Comparison of ENCODE assay signal across 1 cellular context in the genomic region with DNA sequence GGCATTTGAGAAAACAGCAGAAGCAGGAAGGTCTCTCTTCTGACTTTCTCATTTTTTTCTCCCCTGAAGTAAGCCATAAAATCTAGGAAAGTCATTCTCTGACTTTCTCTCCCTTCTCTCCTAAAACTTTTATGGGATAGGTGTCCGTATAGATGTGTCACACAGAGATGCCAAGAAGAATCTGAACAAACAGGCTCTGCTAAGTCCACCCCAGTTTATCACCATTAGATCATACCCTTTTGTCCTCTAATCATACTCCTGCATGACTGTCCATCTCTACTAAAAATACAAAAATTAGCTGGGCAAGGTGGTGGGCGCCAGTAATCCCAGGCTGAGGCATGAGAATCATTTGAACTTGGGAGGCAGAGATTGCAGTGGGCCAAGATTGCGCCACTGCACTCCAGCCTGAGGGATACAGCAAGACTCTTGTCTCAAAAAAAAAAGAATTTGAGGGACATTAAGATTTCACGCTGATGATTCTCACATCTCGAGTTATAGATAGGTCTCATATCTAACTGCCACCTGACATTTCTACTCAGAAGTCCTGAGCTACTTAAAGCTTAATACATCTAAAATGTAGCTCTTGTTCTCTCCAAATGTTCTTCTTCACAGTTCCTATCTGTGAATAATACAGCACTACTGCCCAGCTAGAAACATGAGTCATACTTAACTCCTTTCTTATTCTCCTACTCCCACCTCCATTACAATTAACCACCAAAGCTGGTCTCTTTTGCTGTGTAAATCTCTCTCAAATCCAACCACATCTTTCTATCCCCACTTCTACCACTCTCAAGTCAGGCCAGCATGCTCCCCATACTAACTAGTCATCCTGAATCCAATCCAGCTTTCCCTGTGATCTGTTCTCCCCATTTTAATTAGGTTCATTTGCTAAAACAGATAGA.
TF ChIP-seq lines count a peak whose summit lies in the region.

No MANE protein-coding gene starts in this region.

TF ChIP-seq in HEK293, 187 proteins besides CTCF, POLR2A, EP300 and RAD21 (continued from another document):
- TF ChIP-seq, protein P1, sequence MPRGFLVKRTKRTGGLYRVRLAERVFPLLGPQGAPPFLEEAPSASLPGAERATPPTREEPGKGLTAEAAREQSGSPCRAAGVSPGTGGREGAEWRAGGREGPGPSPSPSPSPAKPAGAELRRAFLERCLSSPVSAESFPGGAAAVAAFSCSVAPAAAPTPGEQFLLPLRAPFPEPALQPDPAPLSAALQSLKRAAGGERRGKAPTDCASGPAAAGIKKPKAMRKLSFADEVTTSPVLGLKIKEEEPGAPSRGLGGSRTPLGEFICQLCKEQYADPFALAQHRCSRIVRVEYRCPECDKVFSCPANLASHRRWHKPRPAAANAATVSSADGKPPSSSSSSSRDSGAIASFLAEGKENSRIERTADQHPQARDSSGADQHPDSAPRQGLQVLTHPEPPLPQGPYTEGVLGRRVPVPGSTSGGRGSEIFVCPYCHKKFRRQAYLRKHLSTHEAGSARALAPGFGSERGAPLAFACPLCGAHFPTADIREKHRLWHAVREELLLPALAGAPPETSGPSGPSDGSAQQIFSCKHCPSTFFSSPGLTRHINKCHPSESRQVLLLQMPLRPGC (tag by site-specific recombination; IDR thresholded peaks at IDR 0.05) = no peak
- no peak for TF ChIP-seq OSR2 (tag by site-specific recombination; IDR thresholded peaks at IDR 0.05)
- TF ChIP-seq ZNF202 (tag by site-specific recombination; IDR thresholded peaks at IDR 0.05; ENCODE audit: borderline replicate concordance) = no peak
- TF ChIP-seq, protein P2, sequence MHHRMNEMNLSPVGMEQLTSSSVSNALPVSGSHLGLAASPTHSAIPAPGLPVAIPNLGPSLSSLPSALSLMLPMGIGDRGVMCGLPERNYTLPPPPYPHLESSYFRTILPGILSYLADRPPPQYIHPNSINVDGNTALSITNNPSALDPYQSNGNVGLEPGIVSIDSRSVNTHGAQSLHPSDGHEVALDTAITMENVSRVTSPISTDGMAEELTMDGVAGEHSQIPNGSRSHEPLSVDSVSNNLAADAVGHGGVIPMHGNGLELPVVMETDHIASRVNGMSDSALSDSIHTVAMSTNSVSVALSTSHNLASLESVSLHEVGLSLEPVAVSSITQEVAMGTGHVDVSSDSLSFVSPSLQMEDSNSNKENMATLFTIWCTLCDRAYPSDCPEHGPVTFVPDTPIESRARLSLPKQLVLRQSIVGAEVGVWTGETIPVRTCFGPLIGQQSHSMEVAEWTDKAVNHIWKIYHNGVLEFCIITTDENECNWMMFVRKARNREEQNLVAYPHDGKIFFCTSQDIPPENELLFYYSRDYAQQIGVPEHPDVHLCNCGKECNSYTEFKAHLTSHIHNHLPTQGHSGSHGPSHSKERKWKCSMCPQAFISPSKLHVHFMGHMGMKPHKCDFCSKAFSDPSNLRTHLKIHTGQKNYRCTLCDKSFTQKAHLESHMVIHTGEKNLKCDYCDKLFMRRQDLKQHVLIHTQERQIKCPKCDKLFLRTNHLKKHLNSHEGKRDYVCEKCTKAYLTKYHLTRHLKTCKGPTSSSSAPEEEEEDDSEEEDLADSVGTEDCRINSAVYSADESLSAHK (tag by site-specific recombination; IDR thresholded peaks at IDR 0.05) = no peak
- TF ChIP-seq GLI2 (tag by site-specific recombination; IDR thresholded peaks at IDR 0.05; ENCODE audit: borderline replicate concordance, low read depth) = no peak
- no peak for TF ChIP-seq ZSCAN23 (tag by site-specific recombination; IDR thresholded peaks at IDR 0.05)
- no peak for TF ChIP-seq GLIS2 (tag by site-specific recombination; IDR thresholded peaks at IDR 0.05)
- no peak for TF ChIP-seq ZBTB1 (tag by site-specific recombination; IDR thresholded peaks at IDR 0.05)
- TF ChIP-seq, protein P3, sequence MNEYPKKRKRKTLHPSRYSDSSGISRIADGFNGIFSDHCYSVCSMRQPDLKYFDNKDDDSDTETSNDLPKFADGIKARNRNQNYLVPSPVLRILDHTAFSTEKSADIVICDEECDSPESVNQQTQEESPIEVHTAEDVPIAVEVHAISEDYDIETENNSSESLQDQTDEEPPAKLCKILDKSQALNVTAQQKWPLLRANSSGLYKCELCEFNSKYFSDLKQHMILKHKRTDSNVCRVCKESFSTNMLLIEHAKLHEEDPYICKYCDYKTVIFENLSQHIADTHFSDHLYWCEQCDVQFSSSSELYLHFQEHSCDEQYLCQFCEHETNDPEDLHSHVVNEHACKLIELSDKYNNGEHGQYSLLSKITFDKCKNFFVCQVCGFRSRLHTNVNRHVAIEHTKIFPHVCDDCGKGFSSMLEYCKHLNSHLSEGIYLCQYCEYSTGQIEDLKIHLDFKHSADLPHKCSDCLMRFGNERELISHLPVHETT (tag by site-specific recombination; IDR thresholded peaks at IDR 0.05) = no peak
- no peak for TF ChIP-seq ZNF416 (tag by site-specific recombination; IDR thresholded peaks at IDR 0.05)
- TF ChIP-seq ZNF768 (tag by site-specific recombination; IDR thresholded peaks at IDR 0.05) = no peak
- no peak for TF ChIP-seq ZBTB8A (tag by site-specific recombination; IDR thresholded peaks at IDR 0.05)
- no peak for TF ChIP-seq ZSCAN30 (tag by site-specific recombination; IDR thresholded peaks at IDR 0.05)
- TF ChIP-seq, protein P4, sequence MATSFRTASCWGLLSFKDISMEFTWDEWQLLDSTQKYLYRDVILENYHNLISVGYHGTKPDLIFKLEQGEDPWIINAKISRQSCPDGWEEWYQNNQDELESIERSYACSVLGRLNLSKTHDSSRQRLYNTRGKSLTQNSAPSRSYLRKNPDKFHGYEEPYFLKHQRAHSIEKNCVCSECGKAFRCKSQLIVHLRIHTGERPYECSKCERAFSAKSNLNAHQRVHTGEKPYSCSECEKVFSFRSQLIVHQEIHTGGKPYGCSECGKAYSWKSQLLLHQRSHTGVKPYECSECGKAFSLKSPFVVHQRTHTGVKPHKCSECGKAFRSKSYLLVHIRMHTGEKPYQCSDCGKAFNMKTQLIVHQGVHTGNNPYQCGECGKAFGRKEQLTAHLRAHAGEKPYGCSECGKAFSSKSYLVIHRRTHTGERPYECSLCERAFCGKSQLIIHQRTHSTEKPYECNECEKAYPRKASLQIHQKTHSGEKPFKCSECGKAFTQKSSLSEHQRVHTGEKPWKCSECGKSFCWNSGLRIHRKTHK (tag by site-specific recombination; IDR thresholded peaks at IDR 0.05) = no peak
